Comparison of ENCODE assay signal across 14 cellular contexts in genomic region chr1:31591425-31592093, GRCh38. TPM values are rescaled to one million over a fixed set of nuclear protein-coding genes. Genes with fewer than 3 reads are reported as not detected.
A peak's percentile ranks its signal among the peaks of the same experiment; 100 is the strongest.
DNase-seq lines count a peak whose midpoint lies in the region; TF ChIP-seq lines count a peak whose summit lies in the region.
"Had no signal": no experiment of that assay in that cellular context is flagged by ENCODE, and none has a peak within 500 bp of the region (broad histone marks: within the 10 kb centered on the region; RNA-seq: fewer than 3 reads in every experiment).

No MANE protein-coding gene starts in this region.

- peaks cover 12% of the 10 kb centered on the region for H3K4me1 ChIP-seq in osteoblast (ENCODE audit: insufficient read depth, low read length)

- peak overlapping the region; percentile 17 for H3K4me2 ChIP-seq in osteoblast (ENCODE audit: insufficient read depth, low read length)

- TF ChIP-seq CTCF in chondrocyte (IDR thresholded peaks at IDR 0.05), result no peak
- TF ChIP-seq CTCF in osteoblast (IDR thresholded peaks at IDR 0.05; ENCODE audit: extremely low read depth, low read depth, low read length), result no peak

- H4K20me1 ChIP-seq in osteoblast (ENCODE audit: insufficient read depth, low read length), result no peaks in the 10 kb centered on the region

- peak overlapping the region; percentile 73 for H2AFZ ChIP-seq in osteoblast (ENCODE audit: low read length)

- DNase-seq in COR-L47 (lab: John Stamatoyannopoulos, UW) (peak; percentile 7), MG63 (peak; percentile 83), chondrocyte (ENCODE audit: low spot score) (no peak), osteoblast (ENCODE audit: insufficient read length, low spot score, missing footprints) (peak; percentile 93), NCI-H2081 treated with DMSO at 0.1 percent for 48 hours (lab: John Stamatoyannopoulos, UW) (no peak), cerebellar nuclear complex (lab: John Stamatoyannopoulos, UW) (no peak), NCI-H510A treated with DMSO at 0.1 percent for 48 hours (lab: John Stamatoyannopoulos, UW) (no peak), SKM-1 (lab: John Stamatoyannopoulos, UW; ENCODE audit: unreplicated experiment) (no peak)
- DNase-seq: activated T-cell treated with anti-CD3 and anti-CD28 coated beads for 4 hours, NCI-H526 treated with DMSO at 0.1 percent for 48 hours, spleen, T-helper 9 cell had no signal

- H3K27ac ChIP-seq in osteoblast (ENCODE audit: low read depth, low read length), result no peak overlapping the region

- H3K27me3 Mint-ChIP-seq in chondrocyte (ENCODE audit: low read depth), result peaks cover 3% of the 10 kb centered on the region

- H3K36me3 Mint-ChIP-seq in chondrocyte (ENCODE audit: low read depth), result no peaks in the 10 kb centered on the region
- H3K36me3 Mint-ChIP-seq: stimulated activated effector memory CD8-positive, alpha-beta T cell treated with anti-CD3 and anti-CD28 coated beads, Interleukin-12 subunit alpha, Interleukin-12 subunit beta, amount 100 ng/mL, for 72 hours had no signal

- H3K9me3 ChIP-seq in MG63 (no peaks in the 10 kb centered on the region), osteoblast (ENCODE audit: low read depth, low read length) (no peaks in the 10 kb centered on the region)
- H3K9me3 ChIP-seq: spleen had no signal

- H3K9me3 Mint-ChIP-seq in chondrocyte (ENCODE audit: low read depth), result no peaks in the 10 kb centered on the region
- H3K9me3 Mint-ChIP-seq: central memory CD8-positive, alpha-beta T cell; stimulated activated effector memory CD8-positive, alpha-beta T cell treated with anti-CD3 and anti-CD28 coated beads, Interleukin-12 subunit alpha, Interleukin-12 subunit beta, amount 100 ng/mL, for 72 hours had no signal

- H3K79me2 ChIP-seq in osteoblast (ENCODE audit: insufficient read depth, low read length), result no peaks in the 10 kb centered on the region

- H3K4me3 Mint-ChIP-seq in chondrocyte (ENCODE audit: unreplicated experiment), result no peak overlapping the region
- H3K4me3 Mint-ChIP-seq: central memory CD8-positive, alpha-beta T cell; stimulated activated effector memory CD8-positive, alpha-beta T cell treated with anti-CD3 and anti-CD28 coated beads, Interleukin-12 subunit alpha, Interleukin-12 subunit beta, amount 100 ng/mL, for 72 hours had no signal

- H3K4me3 ChIP-seq in MG63 (no peak overlapping the region), osteoblast (ENCODE audit: insufficient read depth, low read length) (no peak overlapping the region)
- H3K4me3 ChIP-seq: spleen had no signal

- H3K36me3 ChIP-seq in MG63 (no peaks in the 10 kb centered on the region), osteoblast (ENCODE audit: insufficient read depth, low read length) (no peaks in the 10 kb centered on the region)

- no peaks in the 10 kb centered on the region for H3K27me3 ChIP-seq in MG63
- no peaks in the 10 kb centered on the region for H3K27me3 ChIP-seq in osteoblast (ENCODE audit: insufficient read depth, low read length)

- peaks cover 33% of the 10 kb centered on the region for H3K4me1 Mint-ChIP-seq in chondrocyte (ENCODE audit: low read depth)
- H3K4me1 Mint-ChIP-seq: central memory CD8-positive, alpha-beta T cell had no signal

- peak overlapping the region; percentile 91 for H3K27ac Mint-ChIP-seq in chondrocyte (ENCODE audit: unreplicated experiment)
- H3K27ac Mint-ChIP-seq: stimulated activated effector memory CD8-positive, alpha-beta T cell treated with anti-CD3 and anti-CD28 coated beads, Interleukin-12 subunit alpha, Interleukin-12 subunit beta, amount 100 ng/mL, for 72 hours had no signal

RNA-seq across cellular contexts. Expression of gene TINAGL1, which starts 15.2 kb away (rescaled TPM):
- total RNA-seq in MG63 (2014; rRNA removed; shearing (Covaris generic); ENCODE audit: low replicate concordance), result 1.1 TPM in 1 of 2 replicates, not detected in the other
- total RNA-seq in chondrocyte (4.7 to 154 TPM (median 147 TPM) in 3 replicates), osteoblast (31.5 and 50.3 TPM in 2 replicates)

RNA-seq across cellular contexts. Expression of gene HCRTR1, which starts 25.9 kb away (rescaled TPM):
- not detected in 2 replicates for total RNA-seq in MG63 (2014; rRNA removed; shearing (Covaris generic); ENCODE audit: low replicate concordance)
- total RNA-seq in chondrocyte (0.21 to 0.45 TPM in 2 of 3 replicates, not detected in the other), osteoblast (not detected in 2 replicates)
- total RNA-seq: spleen had no signal

RNA-seq across cellular contexts. Expression of gene PEF1, which starts 53.1 kb away (rescaled TPM):
- total RNA-seq in MG63 (2014; rRNA removed; shearing (Covaris generic); ENCODE audit: low replicate concordance), result 42.5 and 96.9 TPM in 2 replicates
- total RNA-seq in chondrocyte, result 48.6 to 53.0 TPM (median 52.0 TPM) in 3 replicates
- 75.7 and 86.5 TPM in 2 replicates for total RNA-seq in osteoblast

Comparison
In these comparisons a context has a peak if more than half of its experiments do, and no peak if none do; other contexts are left out.
1. DNase-seq: peak in COR-L47 (single experiment), MG63 (single experiment) and osteoblast (single experiment); none in chondrocyte (single experiment), NCI-H2081 treated with DMSO at 0.1 percent for 48 hours (single experiment), cerebellar nuclear complex (0 of 2), NCI-H510A treated with DMSO at 0.1 percent for 48 hours (single experiment) and SKM-1 (single experiment).